In the genomic region with DNA sequence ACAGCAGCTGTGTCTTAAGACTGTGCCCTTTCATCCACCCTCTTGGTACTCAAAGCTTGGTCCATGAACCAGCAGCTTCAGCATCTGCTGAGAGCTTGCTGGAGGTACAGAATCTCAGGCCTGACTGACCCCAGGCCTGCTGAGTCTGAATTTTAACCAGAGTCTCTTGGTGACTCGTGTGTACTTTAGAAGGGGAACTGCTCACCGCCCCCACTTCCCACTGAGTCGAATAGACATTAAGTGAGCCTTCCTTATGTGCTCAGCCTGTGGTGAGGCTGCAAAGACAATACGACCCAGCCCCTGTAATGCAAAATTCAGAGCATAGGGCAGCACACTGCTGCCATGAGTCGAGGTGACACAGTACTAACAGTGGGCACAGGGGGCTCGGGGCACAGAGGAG, we compare ENCODE assay signal across 11 cellular contexts.
A peak's percentile ranks its signal among the peaks of the same experiment; 100 is the strongest.
DNase-seq lines count a peak whose midpoint lies in the region; ATAC-seq and TF ChIP-seq lines count a peak whose summit lies in the region.
"Had no signal": no experiment of that assay in that cellular context is flagged by ENCODE, and none has a peak within 500 bp of the region (broad histone marks: within the 10 kb centered on the region; RNA-seq: fewer than 3 reads in every experiment).

No MANE protein-coding gene starts in this region.

- intact Hi-C loops in left lung (cut with DNase I): no loop called here

- H3K27ac ChIP-seq in left lung: no peak overlapping the region
- H3K27ac ChIP-seq: thyroid gland had no signal

- TF ChIP-seq CTCF in left lung (IDR thresholded peaks at IDR 0.05): no peak

- ATAC-seq in GM18498 (IDR thresholded peaks at IDR 0.05; ENCODE audit: unreplicated experiment): peak; percentile 48
- ATAC-seq in GM21360 (IDR thresholded peaks at IDR 0.05; ENCODE audit: unreplicated experiment): peak; percentile 47
- ATAC-seq in HG03060 (IDR thresholded peaks at IDR 0.05; ENCODE audit: low read depth, unreplicated experiment): peak; percentile 44
- peak; percentile 31 for ATAC-seq in left lung
- no peak for ATAC-seq in GM21737 (IDR thresholded peaks at IDR 0.05; ENCODE audit: unreplicated experiment)
- no peak for ATAC-seq in GM19395 (IDR thresholded peaks at IDR 0.05; ENCODE audit: unreplicated experiment)

- DNase-seq in left lung: no peak
- no peak for DNase-seq in stimulated activated CD4-positive, alpha-beta T cell treated with anti-CD3 and anti-CD28 coated beads, Interleukin-15, amount 100 ng/mL, for 24 hours
- no peak for DNase-seq in HuH-7.5 (ENCODE audit: low spot score)
- DNase-seq: BE2C, hippocampal formation had no signal

- no peaks in the 10 kb centered on the region for H3K9me3 ChIP-seq in left lung
- H3K9me3 ChIP-seq: BE2C, thyroid gland had no signal

- no peak overlapping the region for H3K4me3 ChIP-seq in left lung
- H3K4me3 ChIP-seq: thyroid gland had no signal

- no peaks in the 10 kb centered on the region for H3K4me1 ChIP-seq in left lung
- H3K4me1 ChIP-seq: BE2C had no signal

- H3K27me3 ChIP-seq in left lung: no peaks in the 10 kb centered on the region
- H3K27me3 ChIP-seq: BE2C, thyroid gland had no signal

- H3K36me3 ChIP-seq in left lung: no peaks in the 10 kb centered on the region
- H3K36me3 ChIP-seq: BE2C, thyroid gland had no signal

Comparison
In these comparisons a context has a peak if more than half of its experiments do, and no peak if none do; other contexts are left out.
1. ATAC-seq: peak in GM18498 (single experiment), GM21360 (single experiment), HG03060 (single experiment) and left lung (single experiment); none in GM21737 (single experiment) and GM19395 (single experiment).